ENCODE assay signal across 9 cellular contexts in the genomic region with DNA sequence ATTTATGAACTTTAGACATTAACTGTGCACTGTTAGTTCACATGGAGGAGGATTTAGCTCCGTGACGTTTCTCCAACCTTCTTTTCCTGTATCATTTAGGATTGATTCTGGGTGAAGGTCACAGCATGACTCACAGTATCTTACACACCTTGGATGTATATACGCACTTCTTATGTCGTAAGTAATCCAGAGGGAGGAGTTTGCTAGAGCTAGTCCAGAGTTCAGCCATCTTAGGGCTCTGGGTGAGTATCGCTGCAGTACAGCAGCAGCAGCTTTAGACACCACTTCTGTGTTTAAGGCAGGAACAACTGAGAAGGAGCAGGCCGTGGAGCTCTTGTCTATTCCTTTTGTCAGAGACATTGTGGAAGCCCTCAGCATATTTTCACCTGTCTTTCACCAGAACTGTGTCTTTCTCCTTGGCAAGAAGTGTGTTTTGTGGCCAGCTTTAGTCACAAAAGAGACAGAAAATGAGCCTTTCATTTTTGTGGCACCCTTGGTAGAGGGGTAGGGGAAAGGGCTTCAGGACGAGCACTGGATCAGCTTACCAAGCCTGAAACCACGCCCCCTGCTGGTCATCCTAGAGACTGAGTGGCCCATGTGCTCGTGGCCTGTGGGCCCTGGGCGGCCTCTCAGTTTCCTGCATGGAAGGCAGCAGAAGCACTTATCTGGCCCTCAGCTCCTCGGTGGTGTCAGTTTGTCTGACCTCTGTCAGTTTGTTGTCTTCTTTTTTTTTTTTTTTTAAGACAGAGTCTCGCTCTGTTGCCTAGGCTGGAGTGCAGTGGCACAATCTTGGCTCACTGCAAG.
DNase-seq lines count a peak whose midpoint lies in the region; ATAC-seq, FAIRE-seq and TF ChIP-seq lines count a peak whose summit lies in the region.
"Had no signal": no experiment of that assay in that cellular context is flagged by ENCODE, and none has a peak within 500 bp of the region (broad histone marks: within the 10 kb centered on the region; RNA-seq: fewer than 3 reads in every experiment).

No MANE protein-coding gene starts in this region.

- H3K4me3 ChIP-seq in WI38 (ENCODE audit: low read depth, low read length): no peak overlapping the region
- no peak overlapping the region for H3K4me3 ChIP-seq in bronchial epithelial cell (ENCODE audit: low read depth, low read length)

- DNase-seq in DMS79 treated with DMSO at 0.1 percent for 48 hours (lab: John Stamatoyannopoulos, UW) (peak; percentile 22), DMS79 (lab: John Stamatoyannopoulos, UW) (no peak), NCI-H1048 (lab: John Stamatoyannopoulos, UW) (peak; percentile 43), bronchial epithelial cell (ENCODE audit: low read depth) (peak; percentile 37), left kidney (ENCODE audit: low read depth, low spot score) (peak; percentile 82)
- DNase-seq in stimulated activated CD4-positive, alpha-beta T cell treated with anti-CD3 and anti-CD28 coated beads, TNF-alpha, amount 100 ng/mL, for 24 hours (ENCODE audit: low read depth in 3 of 3): peak; percentile 47 to 70 (median 61)

- no peaks in the 10 kb centered on the region for H3K27me3 ChIP-seq in bronchial epithelial cell (ENCODE audit: control insufficient read depth, insufficient read depth, low read length)

- TF ChIP-seq CTCF in WI38 (IDR thresholded peaks at IDR 0.05; ENCODE audit: low read depth, low read length) (peak; percentile 64), bronchial epithelial cell (IDR thresholded peaks at IDR 0.05; ENCODE audit: insufficient read depth, low read length, severe bottlenecking) (peak; percentile 91)

- ATAC-seq in GM21447 (IDR thresholded peaks at IDR 0.05; ENCODE audit: unreplicated experiment): no peak

- H3K36me3 ChIP-seq in bronchial epithelial cell (ENCODE audit: control insufficient read depth, insufficient read depth, low read length): peaks cover 2% of the 10 kb centered on the region

- FAIRE-seq in bronchial epithelial cell (lab: Jason Lieb, UNC): no peak
- FAIRE-seq: A204.1 had no signal
